Comparison of ENCODE assay signal across 26 cellular contexts in the genomic region with DNA sequence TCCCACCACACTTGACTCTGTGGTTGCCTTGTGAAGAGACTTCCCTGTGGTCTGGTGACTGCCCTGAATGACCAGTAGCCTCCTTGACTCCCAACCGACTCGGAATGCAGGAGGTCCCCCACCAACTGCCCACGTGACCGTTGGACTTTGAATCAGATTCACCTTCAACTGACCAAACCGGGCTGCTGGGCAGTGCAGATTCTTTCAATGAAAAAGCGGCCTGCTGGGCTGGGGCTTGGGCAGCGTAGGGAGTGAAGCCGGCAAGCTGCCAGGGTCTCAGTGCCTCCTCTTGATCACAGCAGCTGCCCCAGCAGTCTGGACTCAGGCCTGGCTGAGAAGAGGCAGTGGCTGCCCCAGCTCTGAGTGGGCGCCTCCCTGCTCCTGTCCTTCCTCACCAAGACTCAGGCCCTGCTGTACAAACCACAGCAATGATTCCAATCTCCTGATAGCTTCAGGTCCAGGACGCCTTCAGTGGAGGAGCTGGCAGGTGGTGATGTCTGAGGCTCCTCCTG. TPM values are rescaled to one million over a fixed set of nuclear protein-coding genes. Genes with fewer than 3 reads are reported as not detected.
"Had no signal": no experiment of that assay in that cellular context is flagged by ENCODE, and none has a peak within 500 bp of the region (broad histone marks: within the 10 kb centered on the region; RNA-seq: fewer than 3 reads in every experiment).

No MANE protein-coding gene starts in this region.

- H3K27me3 ChIP-seq: colonic mucosa, esophagus squamous epithelium, heart right ventricle, neural progenitor cell, ovary, thyroid gland, vagina had no signal

- H3K4me2 ChIP-seq: neural progenitor cell had no signal

- H3K4me1 ChIP-seq: colonic mucosa, esophagus squamous epithelium, lower lobe of right lung, neural progenitor cell, psoas muscle, thyroid gland, vagina had no signal

- ATAC-seq: heart right ventricle; left ventricle myocardium superior; lower lobe of right lung; naive thymus-derived CD4-positive, alpha-beta T cell; psoas muscle; right cardiac atrium; stimulated activated naive CD8-positive, alpha-beta T cell treated with anti-CD3 and anti-CD28 coated beads, Interleukin-15, amount 100 ng/mL, for 72 hours had no signal

- H3K9me3 ChIP-seq: colonic mucosa, esophagus squamous epithelium, heart right ventricle, lower lobe of right lung, ovary, psoas muscle, thyroid gland, vagina had no signal

- H3K4me3 ChIP-seq: colonic mucosa, esophagus squamous epithelium, heart right ventricle, lower lobe of right lung, neural progenitor cell, ovary, psoas muscle, thyroid gland, vagina had no signal

- H2AFZ ChIP-seq: neural progenitor cell had no signal

- H3K27ac ChIP-seq: colonic mucosa, esophagus squamous epithelium, heart right ventricle, lower lobe of right lung, neural progenitor cell, ovary, psoas muscle, thyroid gland, vagina had no signal

- H3K36me3 ChIP-seq: colonic mucosa, esophagus squamous epithelium, heart right ventricle, lower lobe of right lung, neural progenitor cell, ovary, thyroid gland, vagina had no signal

- DNase-seq: colonic mucosa; effector CD8-positive, alpha-beta T cell; endodermal cell; esophagus squamous epithelium; foreskin melanocyte; glutamatergic neuron; heart right ventricle; hippocampal formation; kidney glomerular epithelial cell; left ventricle myocardium superior; lower lobe of right lung; naive thymus-derived CD4-positive, alpha-beta T cell; ovary; psoas muscle; right cardiac atrium; small intestine; stimulated activated CD4-positive, alpha-beta T cell treated with anti-CD3 and anti-CD28 coated beads, Interleukin-15, amount 100 ng/mL, for 24 hours; stimulated activated CD4-positive, alpha-beta T cell treated with anti-CD3 and anti-CD28 coated beads, Interleukin-2, amount 100 ng/mL, for 48 hours; stimulated activated naive CD4-positive, alpha-beta T cell; stimulated activated naive CD8-positive, alpha-beta T cell treated with anti-CD3 and anti-CD28 coated beads, Interleukin-15, amount 100 ng/mL, for 72 hours; thyroid gland; trophoblast cell had no signal

- H3K9ac ChIP-seq: neural progenitor cell had no signal

RNA-seq across cellular contexts. Expression of a gene that starts 46.8 kb away (rescaled TPM):
- total RNA-seq: epithelial cell of proximal tubule had no signal

RNA-seq across cellular contexts. Expression of a gene that starts 46.9 kb away (rescaled TPM):
- total RNA-seq: chondrocyte, endodermal cell had no signal
